8 cellular contexts compared by ENCODE assay signal in the genomic region with DNA sequence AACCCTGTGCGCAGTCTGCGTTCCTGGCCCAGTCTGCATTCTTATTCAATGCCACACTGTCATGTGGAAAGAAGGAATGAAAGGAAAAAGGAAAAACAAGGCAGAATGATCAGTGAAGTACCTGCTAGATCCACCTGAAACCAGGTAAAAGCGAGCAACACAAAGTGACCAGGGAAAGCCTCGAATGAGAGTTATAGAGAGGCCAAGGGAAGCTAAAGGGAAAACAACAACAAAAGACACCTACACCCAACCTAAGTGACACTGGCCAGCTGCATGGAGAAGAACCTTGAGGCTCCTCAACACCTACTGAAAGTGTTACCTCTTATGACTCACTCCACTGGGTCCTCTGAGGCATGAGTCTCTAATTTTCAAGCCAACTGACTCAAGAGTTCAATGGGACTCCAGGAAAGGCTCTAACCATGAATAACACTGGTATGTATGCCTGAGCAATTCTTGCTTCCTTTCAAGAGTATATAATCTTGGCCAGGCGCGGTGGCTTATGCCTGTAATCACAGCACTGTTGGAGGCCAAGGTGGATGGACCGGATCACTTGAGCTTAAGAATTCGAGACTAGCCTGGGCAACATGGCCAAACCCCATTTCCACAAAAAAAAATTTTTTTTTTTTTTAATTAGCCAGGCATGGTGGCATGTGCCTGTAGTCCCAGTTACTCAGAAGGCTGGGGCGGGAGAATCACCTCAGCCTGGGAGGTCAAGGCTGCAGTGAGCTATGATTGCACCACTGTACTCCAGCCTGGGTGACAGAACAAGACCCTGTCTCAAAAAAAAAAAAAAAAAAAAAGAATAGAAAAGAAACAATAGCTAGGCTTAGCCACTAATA. TPM values are rescaled to one million over a fixed set of nuclear protein-coding genes. Genes with fewer than 3 reads are reported as not detected.
A peak's percentile ranks its signal among the peaks of the same experiment; 100 is the strongest.
DNase-seq lines count a peak whose midpoint lies in the region; ATAC-seq lines count a peak whose summit lies in the region.

No MANE protein-coding gene starts in this region.

- DNase-seq in activated CD4-positive, alpha-beta T cell treated with anti-CD3 and anti-CD28 coated beads for 48 hours, result peak; percentile 38
- DNase-seq in activated CD4-positive, alpha-beta T cell treated with anti-CD3 and anti-CD28 coated beads, Interleukin-2, amount 50 U/mL, for 4 hours, result no peak
- DNase-seq in amniotic epithelial cell (ENCODE audit: low read depth) (peak; percentile 49), pulmonary artery endothelial cell (ENCODE audit: low read depth, low spot score) (peak; percentile 41), NCI-H1105 treated with DMSO at 0.1 percent for 48 hours (lab: John Stamatoyannopoulos, UW) (no peak), DMS153 (lab: John Stamatoyannopoulos, UW) (no peak), NCI-H1092 treated with DMSO at 0.1 percent for 48 hours (lab: John Stamatoyannopoulos, UW) (no peak)

- peak; percentile 76 for ATAC-seq in HG03064 (IDR thresholded peaks at IDR 0.05; ENCODE audit: low read depth, unreplicated experiment)

RNA-seq across cellular contexts. Expression of a gene that starts 29.0 kb away (rescaled TPM):
- total RNA-seq in pulmonary artery endothelial cell, result 31.9 and 36.7 TPM in 2 replicates

Comparison
In these comparisons a context has a peak if more than half of its experiments do, and no peak if none do; other contexts are left out.
1. DNase-seq: peak in activated CD4-positive, alpha-beta T cell treated with anti-CD3 and anti-CD28 coated beads for 48 hours (single experiment), amniotic epithelial cell (single experiment) and pulmonary artery endothelial cell (single experiment); none in activated CD4-positive, alpha-beta T cell treated with anti-CD3 and anti-CD28 coated beads, Interleukin-2, amount 50 U/mL, for 4 hours (0 of 2), NCI-H1105 treated with DMSO at 0.1 percent for 48 hours (single experiment), DMS153 (single experiment) and NCI-H1092 treated with DMSO at 0.1 percent for 48 hours (single experiment).